Comparison of ENCODE assay signal across 25 cellular contexts in the genomic region with DNA sequence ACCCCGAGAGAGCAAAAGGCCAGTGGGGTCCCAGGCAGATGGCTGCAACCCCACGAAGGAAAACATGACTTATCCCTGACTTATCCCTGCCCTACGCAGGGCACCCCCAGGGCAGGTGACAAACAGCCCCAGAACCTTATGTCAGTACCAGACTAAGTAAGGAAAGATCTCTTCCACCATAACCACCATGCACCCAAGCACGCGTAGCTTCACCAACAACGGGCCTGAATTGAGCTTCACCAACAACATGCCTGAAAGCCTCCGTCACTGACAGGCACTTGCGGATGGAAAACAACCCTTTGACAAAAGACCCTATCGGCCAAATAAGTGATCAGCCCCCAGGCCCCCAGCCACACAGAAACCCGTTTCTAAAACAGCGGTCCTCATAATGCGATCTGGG. TPM values are rescaled to one million over a fixed set of nuclear protein-coding genes. Genes with fewer than 3 reads are reported as not detected.
DNase-seq lines count a peak whose midpoint lies in the region; ATAC-seq and TF ChIP-seq lines count a peak whose summit lies in the region.
"Had no signal": no experiment of that assay in that cellular context is flagged by ENCODE, and none has a peak within 500 bp of the region (broad histone marks: within the 10 kb centered on the region; RNA-seq: fewer than 3 reads in every experiment).

No MANE protein-coding gene starts in this region.

- H3K27me3 ChIP-seq in H7 (ENCODE audit: control insufficient read depth, insufficient read depth, low read length) = no peaks in the 10 kb centered on the region
- H3K27me3 ChIP-seq: BE2C, esophagus muscularis mucosa had no signal

- H3K36me3 ChIP-seq in H7 (replicated peaks; ENCODE audit: control insufficient read depth, insufficient read depth, low read length) = no peaks in the 10 kb centered on the region; the same call in 1 of the 2 replicates
- H3K36me3 ChIP-seq: BE2C, prostate gland had no signal

- H3K36me3 Mint-ChIP-seq in CD14-positive monocyte = peaks cover 11 to 14% of the 10 kb centered on the region in 2 donors

- H3K4me1 Mint-ChIP-seq in CD14-positive monocyte = peaks cover 18% of the 10 kb centered on the region

- H3K9me3 Mint-ChIP-seq in CD14-positive monocyte = no peaks in the 10 kb centered on the region

- H3K27ac Mint-ChIP-seq in CD14-positive monocyte = peak overlapping the region in 4 of 7 donors; percentile 12 to 65 (median 35)
- H3K27ac Mint-ChIP-seq: activated CD8-positive, alpha-beta memory T cell treated with anti-CD3 and anti-CD28 coated beads, Interleukin-2, amount 10 ng/mL, durations not matched to agents 7 days and 5 days had no signal

- H3K27me3 Mint-ChIP-seq in CD14-positive monocyte (ENCODE audit: low read depth in 3 of 3) = no peaks in the 10 kb centered on the region
- H3K27me3 Mint-ChIP-seq: activated CD8-positive, alpha-beta memory T cell treated with anti-CD3 and anti-CD28 coated beads, Interleukin-2, amount 10 ng/mL, durations not matched to agents 7 days and 5 days had no signal

- H3K4me3 ChIP-seq in H7 (ENCODE audit: insufficient read depth, low read depth, low read length) = no peak overlapping the region
- H3K4me3 ChIP-seq: esophagus muscularis mucosa, prostate gland had no signal

- no peak for TF ChIP-seq CTCF in CD14-positive monocyte (IDR thresholded peaks at IDR 0.05)

- intact Hi-C loops in CD14-positive monocyte (cut with micrococcal nuclease) (no loop called here), posterior vena cava (cut with DNase I) (no loop called here)

- DNase-seq in CD14-positive monocyte (ENCODE audit: low spot score) = no peak
- peak; percentile 16 for DNase-seq in H7
- DNase-seq in mesenteric fat pad (ENCODE audit: low spot score) = peak; percentile 60
- DNase-seq in posterior vena cava (ENCODE audit: low spot score) = peak; percentile 52
- DNase-seq in NCI-H1092 (lab: John Stamatoyannopoulos, UW) = no peak
- DNase-seq in OCI-M2 (lab: John Stamatoyannopoulos, UW; ENCODE audit: unreplicated experiment) = no peak
- DNase-seq in NCI-H1105 treated with DMSO at 0.1 percent for 48 hours (lab: John Stamatoyannopoulos, UW) = no peak
- DNase-seq: activated CD4-positive, alpha-beta T cell treated with anti-CD3 and anti-CD28 coated beads for 48 hours; activated CD8-positive, alpha-beta memory T cell treated with anti-CD3 and anti-CD28 coated beads, Interleukin-2, amount 10 ng/mL, durations not matched to agents 7 days and 5 days; BE2C; Caco-2; central memory CD4-positive, alpha-beta T cell; dermis blood vessel endothelial cell; DMS53; foreskin fibroblast; GDM1; kidney; NCI-H82; SIG-M5; stimulated activated CD4-positive, alpha-beta T cell treated with anti-CD3 and anti-CD28 coated beads, Interleukin-4, amount 100 ng/mL, for 24 hours; T-helper 9 cell; trophoblast cell had no signal

- H3K4me3 Mint-ChIP-seq in CD14-positive monocyte = no peak overlapping the region
- H3K4me3 Mint-ChIP-seq: activated CD8-positive, alpha-beta memory T cell treated with anti-CD3 and anti-CD28 coated beads, Interleukin-2, amount 10 ng/mL, durations not matched to agents 7 days and 5 days had no signal

- no peak for ATAC-seq in HG02759 (IDR thresholded peaks at IDR 0.05; ENCODE audit: unreplicated experiment)
- ATAC-seq: activated CD8-positive, alpha-beta memory T cell treated with anti-CD3 and anti-CD28 coated beads, Interleukin-2, amount 10 ng/mL, durations not matched to agents 7 days and 5 days had no signal

RNA-seq across cellular contexts. Expression of gene HDAC4, which starts 34.1 kb away (rescaled TPM):
- polyA plus RNA-seq in CD14-positive monocyte = 1 to 10 TPM; 3.3 to 4.5 TPM
- 18.1 and 28.5 TPM in 2 replicates for total RNA-seq in H7 (2014; rRNA removed; shearing (Covaris generic))
- 44.9 TPM for total RNA-seq in mesenteric fat pad
- total RNA-seq in posterior vena cava = 10 to 100 TPM; 47.6 to 66.9 TPM

Comparison
In these comparisons a context has a peak if more than half of its experiments do, and no peak if none do; other contexts are left out.
1. DNase-seq: peak in H7 (single experiment), mesenteric fat pad (single experiment) and posterior vena cava (single experiment); none in CD14-positive monocyte (single experiment), NCI-H1092 (single experiment), OCI-M2 (single experiment) and NCI-H1105 treated with DMSO at 0.1 percent for 48 hours (single experiment).